9 cellular contexts compared by ENCODE assay signal in the genomic region with DNA sequence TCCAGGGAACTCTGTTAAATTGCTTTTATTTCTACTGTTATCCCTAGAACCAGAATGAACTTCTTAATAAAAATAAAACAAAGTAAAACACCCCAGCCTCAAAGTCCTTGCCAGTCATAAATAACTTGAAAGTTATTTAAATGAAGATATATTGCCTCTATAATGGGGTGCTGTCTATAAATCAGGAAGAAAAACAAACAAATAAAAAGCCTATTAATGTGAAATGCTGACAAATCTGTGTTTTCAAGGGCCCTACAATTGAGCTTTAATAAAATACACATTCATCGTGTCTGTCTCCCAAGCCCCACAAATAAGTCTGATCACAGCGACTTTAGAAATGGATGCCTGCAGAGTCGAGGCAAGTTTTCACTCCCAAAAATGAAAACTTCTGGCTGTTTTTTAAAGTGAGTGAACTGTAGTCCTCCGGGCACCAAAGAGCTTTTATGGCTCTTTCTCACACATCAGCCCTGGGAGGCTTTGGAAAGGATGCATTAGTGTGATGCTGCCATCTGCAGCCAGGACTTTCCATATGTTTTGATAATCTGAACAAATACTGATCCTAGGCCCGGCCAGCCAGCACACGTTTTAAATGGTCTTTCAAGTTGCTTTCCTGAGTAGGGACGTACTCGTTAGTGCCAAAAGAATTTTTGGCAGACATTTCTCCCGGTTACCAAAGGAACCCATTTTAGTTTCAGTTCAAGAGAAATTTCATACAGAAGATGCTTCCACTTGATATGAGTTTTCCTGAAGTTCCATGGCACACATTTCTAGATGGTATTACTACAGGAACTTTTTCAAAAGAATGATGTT. TPM values are rescaled to one million over a fixed set of nuclear protein-coding genes. Genes with fewer than 3 reads are reported as not detected.
DNase-seq lines count a peak whose midpoint lies in the region; ATAC-seq, FAIRE-seq and TF ChIP-seq lines count a peak whose summit lies in the region.
"Had no signal": no experiment of that assay in that cellular context is flagged by ENCODE, and none has a peak within 500 bp of the region (broad histone marks: within the 10 kb centered on the region; RNA-seq: fewer than 3 reads in every experiment).

No MANE protein-coding gene starts in this region.

- no peak for TF ChIP-seq CTCF in NB4 (IDR thresholded peaks at IDR 0.05; ENCODE audit: low read depth, low read length)
- TF ChIP-seq CTCF in GM12878 (IDR thresholded peaks at IDR 0.05 in 2 of 3, conservative IDR thresholded peaks at IDR 0.05 in 1 of 3; ENCODE audit: control insufficient read depth in 2 of 3, extremely low read depth in 1 of 3, insufficient read depth in 1 of 3, low read depth in 3 of 3, low read length in 3 of 3), result peak in 1 of 3 experiments; percentile 11; a peak in 1 of 6 replicates

- no peak overlapping the region for H2BK5ac ChIP-seq in mesenchymal stem cell (ENCODE audit: low read depth, low read length, poor library complexity, severe bottlenecking)

- SMC1A ChIA-PET in GM12878 (lab: Charles Lee; ENCODE audit: uncharacterized antibody, unreplicated experiment), result interaction anchor here (0.7 to 1.4 kb wide), 4 partner anchors 10 to 67 kb away, joined by 3 to 4 read pairs (median 3); no protein-coding TSS in a partner anchor

- no peak for TF ChIP-seq RAD21 in GM12878 (IDR thresholded peaks at IDR 0.05; ENCODE audit: insufficient read depth, low read depth, low read length)

- POLR2A ChIA-PET in GM12878 (lab: Charles Lee), result no interaction called here

- TF ChIP-seq POLR2A in NB4 (IDR thresholded peaks at IDR 0.05; ENCODE audit: extremely low read depth, insufficient read length) (no peak), GM12878 (IDR thresholded peaks at IDR 0.05; ENCODE audit: low read depth, low read length) (no peak)

- peak; percentile 72 for DNase-seq in EH (ENCODE audit: low read depth)
- peak; percentile 16 for DNase-seq in NB4 (ENCODE audit: low read depth)
- DNase-seq in GM12878 (ENCODE audit: low read depth, low spot score), result no peak
- peak; percentile 42 for DNase-seq in mesenchymal stem cell
- no peak for DNase-seq in effector memory CD4-positive, alpha-beta T cell
- DNase-seq in 8988T, result no peak
- DNase-seq in UCSD-AML1 (lab: John Stamatoyannopoulos, UW; ENCODE audit: unreplicated experiment), result no peak

- H2AFZ ChIP-seq in GM12878 (ENCODE audit: control insufficient read depth, low read depth, low read length) (no peak overlapping the region), mesenchymal stem cell (ENCODE audit: low read depth, low read length) (no peak overlapping the region)

- H3K18ac ChIP-seq in mesenchymal stem cell (ENCODE audit: low read depth in 1 of 2, low read length in 2 of 2), result no peak overlapping the region

- no peak overlapping the region for H3K4ac ChIP-seq in mesenchymal stem cell (ENCODE audit: low read depth in 1 of 2, low read length in 2 of 2)

- RAD21 ChIA-PET in GM12878 (lab: Charles Lee; ENCODE audit: unreplicated experiment), result no interaction called here

- H3K4me3 ChIP-seq in NB4 (ENCODE audit: low read depth, low read length), result no peak overlapping the region
- no peak overlapping the region for H3K4me3 ChIP-seq in GM12878
- no peak overlapping the region for H3K4me3 ChIP-seq in mesenchymal stem cell (ENCODE audit: insufficient read depth in 1 of 2, low read depth in 1 of 2, low read length in 2 of 2)
- H3K4me3 ChIP-seq in effector memory CD4-positive, alpha-beta T cell (ENCODE audit: insufficient read depth, low read depth, low read length, poor library complexity, severe bottlenecking), result no peak overlapping the region
- H3K4me3 ChIP-seq: SK-N-MC had no signal

- no peaks in the 10 kb centered on the region for H3K79me2 ChIP-seq in GM12878 (ENCODE audit: control insufficient read depth, insufficient read depth, low read length)

- H2BK12ac ChIP-seq in mesenchymal stem cell (ENCODE audit: low read length in 2 of 2), result no peak overlapping the region

- H3K36me3 ChIP-seq in GM12878 (ENCODE audit: control insufficient read depth in 2 of 2, insufficient read depth in 2 of 2, low read length in 1 of 2) (no peaks in the 10 kb centered on the region), mesenchymal stem cell (ENCODE audit: control insufficient read depth in 1 of 2, insufficient read depth in 2 of 2, low read depth in 1 of 2, low read length in 2 of 2) (no peaks in the 10 kb centered on the region)
- H3K36me3 ChIP-seq in effector memory CD4-positive, alpha-beta T cell (ENCODE audit: control insufficient read depth, insufficient read depth, low read length), result no peaks in the 10 kb centered on the region

- 22% methylated on average over 9 of the region's 9 CpGs for WGBS in GM12878 (ENCODE audit: insufficient coverage, insufficient replicate concordance, low lambda C conversion rate, missing lambda C conversion rate)
- WGBS in mesenchymal stem cell, result 61% methylated on average over 9 of the region's 9 CpGs

- H3K23ac ChIP-seq in mesenchymal stem cell (ENCODE audit: low read length in 2 of 2), result no peak overlapping the region

- intact Hi-C loops in GM12878 (cut with micrococcal nuclease; ENCODE audit: unreplicated experiment), result no loop called here

- H3K4me2 ChIP-seq in GM12878 (ENCODE audit: control insufficient read depth, insufficient read depth), result no peak overlapping the region
- H3K4me2 ChIP-seq in mesenchymal stem cell (ENCODE audit: low read length, poor library complexity, severe bottlenecking), result no peak overlapping the region

- no peak overlapping the region for H3K9ac ChIP-seq in GM12878 (ENCODE audit: control insufficient read depth, insufficient read depth, low read length)
- peak overlapping the region; percentile 55 for H3K9ac ChIP-seq in mesenchymal stem cell (ENCODE audit: low read length)

- H2BK15ac ChIP-seq in mesenchymal stem cell (ENCODE audit: low read depth, poor library complexity, severe bottlenecking), result no peak overlapping the region

- H4K20me1 ChIP-seq in GM12878 (ENCODE audit: control insufficient read depth, insufficient read depth), result no peaks in the 10 kb centered on the region

- no peaks in the 10 kb centered on the region; the same call in 2 of the 3 replicates for H3K9me3 ChIP-seq in GM12878 (replicated peaks; ENCODE audit: control insufficient read depth, insufficient read depth, low read length)
- peaks cover 4% of the 10 kb centered on the region for H3K9me3 ChIP-seq in mesenchymal stem cell (ENCODE audit: control insufficient read depth, low read length)
- no peaks in the 10 kb centered on the region for H3K9me3 ChIP-seq in effector memory CD4-positive, alpha-beta T cell (ENCODE audit: control insufficient read depth, low read length)

- H3K4me1 ChIP-seq in GM12878 (ENCODE audit: control insufficient read depth, insufficient read depth, low read length) (no peaks in the 10 kb centered on the region), mesenchymal stem cell (ENCODE audit: control insufficient read depth, insufficient read depth, low read depth, low read length) (no peaks in the 10 kb centered on the region)
- no peaks in the 10 kb centered on the region for H3K4me1 ChIP-seq in effector memory CD4-positive, alpha-beta T cell (ENCODE audit: control insufficient read depth, insufficient read depth, low read length, poor library complexity, severe bottlenecking)

- H2AK5ac ChIP-seq in mesenchymal stem cell (ENCODE audit: low read length, severe bottlenecking), result no peak overlapping the region

- H4K91ac ChIP-seq in mesenchymal stem cell (ENCODE audit: low read length), result no peak overlapping the region

- no TSS peak for BruUV-seq in GM12878 (replicated peaks; lab: Mats Ljungman, UMichigan)

- H3K14ac ChIP-seq in mesenchymal stem cell (ENCODE audit: low read length in 2 of 2), result no peak overlapping the region

- in situ Hi-C loops in GM12878 (cut with MboI), result no loop called here

- no peak for TF ChIP-seq EP300 in GM12878 (IDR thresholded peaks at IDR 0.05; ENCODE audit: borderline replicate concordance in 1 of 2, control insufficient read depth in 1 of 2, low read depth in 2 of 2, low read length in 2 of 2)

- H2BK120ac ChIP-seq in mesenchymal stem cell (ENCODE audit: low read depth, low read length), result no peak overlapping the region

- no peak overlapping the region for H4K8ac ChIP-seq in mesenchymal stem cell (ENCODE audit: low read length)

- CTCF ChIA-PET in GM12878 (lab: Yijun Ruan, JAX), result interaction anchor here (0.5 to 1.2 kb wide), 4 partner anchors 9 to 162 kb away, joined by 3 to 5 read pairs (median 4); no protein-coding TSS in a partner anchor

- FAIRE-seq in GM12878 (lab: Jason Lieb, UNC), result no peak

- no peaks in the 10 kb centered on the region for H3K79me1 ChIP-seq in mesenchymal stem cell (replicated peaks; ENCODE audit: low read length, poor library complexity, severe bottlenecking)

- ATAC-seq in GM12878 (no peak), GM21825 (IDR thresholded peaks at IDR 0.05; ENCODE audit: unreplicated experiment) (no peak)

- H3K27ac ChIP-seq in GM12878 (ENCODE audit: control insufficient read depth, insufficient read depth) (no peak overlapping the region), mesenchymal stem cell (ENCODE audit: low read length, poor library complexity, severe bottlenecking) (no peak overlapping the region)
- H3K27ac ChIP-seq in effector memory CD4-positive, alpha-beta T cell (ENCODE audit: insufficient read depth, low read length, poor library complexity, severe bottlenecking), result no peak overlapping the region
- H3K27ac ChIP-seq: SK-N-MC had no signal

- no peaks in the 10 kb centered on the region; a peak in 1 of 4 replicates for H3K27me3 ChIP-seq in GM12878 (replicated peaks in 1 of 2; ENCODE audit: control insufficient read depth in 2 of 2, insufficient read depth in 2 of 2, low read length in 1 of 2)
- no peaks in the 10 kb centered on the region for H3K27me3 ChIP-seq in mesenchymal stem cell (ENCODE audit: control insufficient read depth in 1 of 2, insufficient read depth in 1 of 2, low read length in 2 of 2)
- H3K27me3 ChIP-seq in effector memory CD4-positive, alpha-beta T cell (replicated peaks; ENCODE audit: control insufficient read depth, insufficient read depth, low read length, poor library complexity, severe bottlenecking), result no peaks in the 10 kb centered on the region

RNA-seq across cellular contexts. Expression of gene NACA2, which starts 16.3 kb away (rescaled TPM):
- not detected in 2 replicates for total RNA-seq in GM12878 (2013; cell fraction: nucleolus; rRNA removed)
- total RNA-seq in GM12878 (2014; rRNA removed) (not detected in 2 replicates), GM12878 (2014; rRNA removed; fragmentation: Illumina TruSeq; extraction: Trizol) (not detected in 2 replicates), GM12878 (2021) (not detected in 2 replicates)
- polyA plus RNA-seq in GM12878 (2011; ENCODE audit: low read depth), result not detected
- polyA plus RNA-seq in GM12878 (2011; rRNA removed) (0.68 and 0.94 TPM in 2 replicates), GM12878 (2014; fragmentation: Illumina TruSeq; extraction: Trizol) (0.16 TPM in 1 of 2 replicates, not detected in the other), GM12878 (2014; fragmentation: Nextera tagmentation; extraction: Ambion mirVana) (under 1 TPM; 0.27 to 0.29 TPM), GM12878 (2014; rRNA removed) (not detected in 2 replicates), GM12878 (2016; fragmentation: Nextera tagmentation; extraction: Ambion mirVana) (under 1 TPM; 0.43 to 0.51 TPM)
- not detected in 2 replicates for polyA plus RNA-seq in GM12878 (2011; cell fraction: cytosol; rRNA removed)
- not detected in 2 replicates for polyA plus RNA-seq in GM12878 (2011; cell fraction: nucleus; rRNA removed)
- 0.32 and 1.1 TPM in 2 replicates for polyA plus RNA-seq in GM12878 (2012)
- polyA minus RNA-seq in GM12878 (2011; rRNA and poly(A)+ RNA removed), result not detected in 2 replicates
- not detected in 2 replicates for polyA minus RNA-seq in GM12878 (2011; cell fraction: cytosol; rRNA and poly(A)+ RNA removed)
- polyA minus RNA-seq in GM12878 (2011; cell fraction: nucleus; rRNA and poly(A)+ RNA removed), result not detected in 2 replicates
- 0.06 TPM for polyA plus RNA-seq in mesenchymal stem cell (2013, experiment 1 of 2)
- polyA plus RNA-seq in mesenchymal stem cell (2013, experiment 2 of 2), result 0.10 TPM

Comparison
In these comparisons a context has a peak if more than half of its experiments do, and no peak if none do; other contexts are left out.
1. DNase-seq: peak in EH (single experiment), NB4 (single experiment) and mesenchymal stem cell (single experiment); none in GM12878 (single experiment), effector memory CD4-positive, alpha-beta T cell (0 of 3), 8988T (single experiment) and UCSD-AML1 (single experiment).